Comparison of ENCODE assay signal across 17 cellular contexts in genomic region chr10:76242956-76243355, GRCh38.
A peak's percentile ranks its signal among the peaks of the same experiment; 100 is the strongest.
DNase-seq lines count a peak whose midpoint lies in the region; TF ChIP-seq lines count a peak whose summit lies in the region.
"Had no signal": no experiment of that assay in that cellular context is flagged by ENCODE, and none has a peak within 500 bp of the region (broad histone marks: within the 10 kb centered on the region; RNA-seq: fewer than 3 reads in every experiment).

No MANE protein-coding gene starts in this region.

- DNase-seq in NCI-H1417 (lab: John Stamatoyannopoulos, UW): peak in 2 of 3 experiments; percentile 1 to 6
- DNase-seq in NCI-H1417 treated with DMSO at 0.1 percent for 48 hours (lab: John Stamatoyannopoulos, UW): no peak
- DNase-seq in AG09319 (ENCODE audit: extremely low read depth, low read depth): peak; percentile 15
- peak; percentile 61 for DNase-seq in MG63
- no peak for DNase-seq in esophagus squamous epithelium (lab: John Stamatoyannopoulos, UW)
- DNase-seq in A172 (ENCODE audit: low spot score): no peak
- no peak for DNase-seq in activated T-cell treated with anti-CD3 and anti-CD28 coated beads, Interleukin-2, amount 50 U/mL, for 24 hours
- no peak for DNase-seq in kidney tubule cell (ENCODE audit: low spot score)
- DNase-seq: 8988T; CD4-positive, alpha-beta T cell; DMS53; NCI-H187 treated with DMSO at 0.1 percent for 48 hours; NCI-H2171 treated with DMSO at 0.1 percent for 48 hours; NCI-H774; RPMI8226; SHP77 treated with DMSO at 0.1 percent for 48 hours; SK-N-SH had no signal

- H3K4me1 ChIP-seq in esophagus squamous epithelium: peaks cover 0 to 16% (median 0%) of the 10 kb centered on the region in 3 donors

- no peaks in the 10 kb centered on the region for H3K27me3 Mint-ChIP-seq in activated T-cell treated with anti-CD3 and anti-CD28 coated beads, Interleukin-2, amount 50 U/mL, for 24 hours
- H3K27me3 Mint-ChIP-seq: CD4-positive, alpha-beta T cell had no signal

- 39 to 51% methylated on average over 8 of the region's 8 CpGs for WGBS in esophagus squamous epithelium, 2 donors

- H3K27me3 ChIP-seq in MG63 (no peaks in the 10 kb centered on the region), esophagus squamous epithelium (no peaks in the 10 kb centered on the region)

- H3K36me3 Mint-ChIP-seq in activated T-cell treated with anti-CD3 and anti-CD28 coated beads, Interleukin-2, amount 50 U/mL, for 24 hours (ENCODE audit: low read depth): no peaks in the 10 kb centered on the region

- no peak for TF ChIP-seq CTCF in AG09319 (IDR thresholded peaks at IDR 0.05; ENCODE audit: low read depth, low read length)
- TF ChIP-seq CTCF in esophagus squamous epithelium (IDR thresholded peaks at IDR 0.05): no peak

- TF ChIP-seq POLR2A in esophagus squamous epithelium (IDR thresholded peaks at IDR 0.05): no peak

- no peak overlapping the region for H3K4me3 Mint-ChIP-seq in activated T-cell treated with anti-CD3 and anti-CD28 coated beads, Interleukin-2, amount 50 U/mL, for 24 hours
- H3K4me3 Mint-ChIP-seq: CD4-positive, alpha-beta T cell had no signal

- H3K27ac ChIP-seq in esophagus squamous epithelium: peak overlapping the region in 3 of 4 donors; percentile 6 to 49 (median 16)

- H3K4me3 ChIP-seq in MG63 (no peak overlapping the region), esophagus squamous epithelium (no peak overlapping the region)

- no peaks in the 10 kb centered on the region for H3K9me3 ChIP-seq in MG63
- no peaks in the 10 kb centered on the region for H3K9me3 ChIP-seq in esophagus squamous epithelium
- H3K9me3 ChIP-seq: SK-N-SH had no signal

- H3K27ac Mint-ChIP-seq in activated T-cell treated with anti-CD3 and anti-CD28 coated beads, Interleukin-2, amount 50 U/mL, for 24 hours: no peak overlapping the region
- H3K27ac Mint-ChIP-seq: CD4-positive, alpha-beta T cell had no signal

- intact Hi-C loops in esophagus squamous epithelium (cut with DNase I): no loop called here

- no peaks in the 10 kb centered on the region for H3K4me1 Mint-ChIP-seq in activated T-cell treated with anti-CD3 and anti-CD28 coated beads, Interleukin-2, amount 50 U/mL, for 24 hours (ENCODE audit: low read depth)

- H3K36me3 ChIP-seq in MG63: no peaks in the 10 kb centered on the region
- H3K36me3 ChIP-seq in esophagus squamous epithelium: no peaks in the 10 kb centered on the region

- no peaks in the 10 kb centered on the region for H3K9me3 Mint-ChIP-seq in activated T-cell treated with anti-CD3 and anti-CD28 coated beads, Interleukin-2, amount 50 U/mL, for 24 hours
- H3K9me3 Mint-ChIP-seq: CD4-positive, alpha-beta T cell had no signal

Comparison
In these comparisons a context has a peak if more than half of its experiments do, and no peak if none do; other contexts are left out.
1. DNase-seq: peak in NCI-H1417 (2 of 3), AG09319 (single experiment) and MG63 (single experiment); none in NCI-H1417 treated with DMSO at 0.1 percent for 48 hours (single experiment), esophagus squamous epithelium (single experiment), A172 (single experiment), activated T-cell treated with anti-CD3 and anti-CD28 coated beads, Interleukin-2, amount 50 U/mL, for 24 hours (single experiment) and kidney tubule cell (single experiment).